15 cellular contexts compared by ENCODE assay signal in genomic region chr9:129408535-129409215, GRCh38.
A peak's percentile ranks its signal among the peaks of the same experiment; 100 is the strongest.
DNase-seq lines count a peak whose midpoint lies in the region; ATAC-seq, FAIRE-seq and TF ChIP-seq lines count a peak whose summit lies in the region.
"Had no signal": no experiment of that assay in that cellular context is flagged by ENCODE, and none has a peak within 500 bp of the region (broad histone marks: within the 10 kb centered on the region; RNA-seq: fewer than 3 reads in every experiment).

No MANE protein-coding gene starts in this region.

- no peak overlapping the region for H3K27ac Mint-ChIP-seq in endodermal cell

- peak; percentile 2 for DNase-seq in NCI-H526 treated with DMSO at 0.1 percent for 48 hours (lab: John Stamatoyannopoulos, UW)
- no peak for DNase-seq in endodermal cell
- DNase-seq in right lobe of liver = peak in 2 of 3 donors; percentile 16 to 36
- DNase-seq in spleen = peak; percentile 53
- DNase-seq in urothelium cell line (ENCODE audit: low spot score) = no peak
- no peak for DNase-seq in frontal cortex (ENCODE audit: low spot score in 2 of 2)
- no peak for DNase-seq in HTR-8/SVneo (ENCODE audit: insufficient read length, low spot score)
- DNase-seq in kidney glomerular epithelial cell (lab: John Stamatoyannopoulos, UW) = no peak
- DNase-seq: activated CD4-positive, alpha-beta T cell treated with anti-CD3 and anti-CD28 coated beads for 4 hours; activated naive CD4-positive, alpha-beta T cell; hippocampal formation; NCI-H524 treated with DMSO at 0.1 percent for 48 hours; nephron progenitor cell; stimulated activated CD4-positive, alpha-beta T cell treated with anti-CD3 and anti-CD28 coated beads, Interleukin-4, amount 100 ng/mL, for 24 hours had no signal

- H3K4me1 ChIP-seq in endodermal cell (ENCODE audit: control insufficient read depth, insufficient read depth, low read length) (peaks cover 5% of the 10 kb centered on the region), right lobe of liver (peaks cover 0 to 5% (median 0%) of the 10 kb centered on the region in 4 donors), spleen (peaks cover 8 to 20% (median 10%) of the 10 kb centered on the region in 6 donors)

- no peak for FAIRE-seq in urothelium cell line (lab: Jason Lieb, UNC)
- no peak for FAIRE-seq in frontal cortex (lab: Jason Lieb, UNC)
- no peak for FAIRE-seq in HTR-8/SVneo (lab: Jason Lieb, UNC)

- H3K27me3 ChIP-seq in endodermal cell (ENCODE audit: control insufficient read depth, insufficient read depth, low read length, poor library complexity, severe bottlenecking) (no peaks in the 10 kb centered on the region), right lobe of liver (no peaks in the 10 kb centered on the region), spleen (replicated peaks in 1 of 7) (no peaks in the 10 kb centered on the region)

- no peak for TF ChIP-seq POLR2A in right lobe of liver (IDR thresholded peaks at IDR 0.05)
- TF ChIP-seq POLR2A in spleen (IDR thresholded peaks at IDR 0.05) = no peak

- H3K9ac ChIP-seq in endodermal cell (ENCODE audit: extremely low read depth, low read length, poor library complexity, severe bottlenecking) = no peak overlapping the region

- TF ChIP-seq CTCF in endodermal cell (conservative IDR thresholded peaks at IDR 0.05) (no peak), right lobe of liver (IDR thresholded peaks at IDR 0.05) (no peak), spleen (IDR thresholded peaks at IDR 0.05 in 8 of 11, conservative IDR thresholded peaks at IDR 0.05 in 3 of 11) (no peak)

- intact Hi-C loops in right lobe of liver (cut with DNase I) = no loop called here
- intact Hi-C loops in spleen (cut with DNase I; ENCODE audit: low total_unique reads) = no loop called here

- H3K36me3 Mint-ChIP-seq in endodermal cell (ENCODE audit: low read depth) = peaks cover 4% of the 10 kb centered on the region

- peaks cover 2% of the 10 kb centered on the region for H3K27me3 Mint-ChIP-seq in endodermal cell (ENCODE audit: insufficient read depth)

- no peak overlapping the region for H3K4me3 Mint-ChIP-seq in endodermal cell
- H3K4me3 Mint-ChIP-seq: nephron progenitor cell had no signal

- H3K36me3 ChIP-seq in endodermal cell (ENCODE audit: control insufficient read depth, insufficient read depth, low read length) (no peaks in the 10 kb centered on the region), right lobe of liver (no peaks in the 10 kb centered on the region), spleen (no peaks in the 10 kb centered on the region)

- H3K4me3 ChIP-seq in endodermal cell (ENCODE audit: low read length) (no peak overlapping the region), right lobe of liver (no peak overlapping the region), spleen (no peak overlapping the region)
- H3K4me3 ChIP-seq: SK-N-MC had no signal

- peaks cover 8% of the 10 kb centered on the region for H3K9me3 Mint-ChIP-seq in endodermal cell

- 84 to 92% methylated on average over 14 to 17 of the region's 17 CpGs for WGBS in endodermal cell (ENCODE audit: insufficient coverage in 1 of 2, insufficient read length in 1 of 2), 2 experiments
- WGBS in right lobe of liver (ENCODE audit: insufficient coverage, low coverage, low lambda C conversion rate, missing lambda C conversion rate) = 55% methylated on average over 2 of the region's 17 CpGs
- WGBS in spleen, 5 donors = 81 to 85% (median 82%) methylated on average over 16 to 17 of the region's 17 CpGs

- H3K9me3 ChIP-seq in endodermal cell (ENCODE audit: control insufficient read depth, low read length) (no peaks in the 10 kb centered on the region), right lobe of liver (no peaks in the 10 kb centered on the region), spleen (no peaks in the 10 kb centered on the region)

- peak overlapping the region; percentile 78 for H3K27ac ChIP-seq in endodermal cell (ENCODE audit: low read depth, low read length)
- H3K27ac ChIP-seq in right lobe of liver = no peak overlapping the region
- no peak overlapping the region for H3K27ac ChIP-seq in spleen
- H3K27ac ChIP-seq: SK-N-MC had no signal

- H3K4me1 Mint-ChIP-seq in endodermal cell = peaks cover 7% of the 10 kb centered on the region

- ATAC-seq in right lobe of liver = no peak

Comparison
In these comparisons a context has a peak if more than half of its experiments do, and no peak if none do; other contexts are left out.
1. DNase-seq: peak in NCI-H526 treated with DMSO at 0.1 percent for 48 hours (single experiment), right lobe of liver (2 of 3) and spleen (single experiment); none in endodermal cell (single experiment), urothelium cell line (single experiment), frontal cortex (0 of 2), HTR-8/SVneo (single experiment) and kidney glomerular epithelial cell (single experiment).